Comparison of ENCODE assay signal across 8 cellular contexts in genomic region chr6:83615025-83615999, GRCh38.
DNase-seq lines count a peak whose midpoint lies in the region; ATAC-seq and TF ChIP-seq lines count a peak whose summit lies in the region.

No MANE protein-coding gene starts in this region.

- H3K36me3 Mint-ChIP-seq in endothelial cell (ENCODE audit: low read depth, unreplicated experiment): no peaks in the 10 kb centered on the region

- H3K9me3 Mint-ChIP-seq in endothelial cell (ENCODE audit: unreplicated experiment): no peaks in the 10 kb centered on the region

- H3K4me1 Mint-ChIP-seq in endothelial cell (ENCODE audit: unreplicated experiment): no peaks in the 10 kb centered on the region

- H3K36me3 ChIP-seq in OCI-LY3 (replicated peaks; ENCODE audit: low read depth, low read length): no peaks in the 10 kb centered on the region

- TF ChIP-seq CTCF in AG04450 (IDR thresholded peaks at IDR 0.05; ENCODE audit: low read depth, low read length) (peak; percentile 68), GM12875 (IDR thresholded peaks at IDR 0.05; ENCODE audit: borderline replicate concordance, insufficient read depth, low read depth, low read length) (peak; percentile 27; the same call in 1 of the 2 replicates), OCI-LY3 (IDR thresholded peaks at IDR 0.05; ENCODE audit: low read depth, low read length) (peak; percentile 87), endothelial cell (IDR thresholded peaks at IDR 0.05; ENCODE audit: unreplicated experiment) (peak; percentile 91)

- ATAC-seq in HG03442 (IDR thresholded peaks at IDR 0.05; ENCODE audit: unreplicated experiment): peak; percentile 52

- H3K27ac ChIP-seq in AG04450 (ENCODE audit: low read depth, low read length): no peak overlapping the region
- H3K27ac ChIP-seq in OCI-LY3 (ENCODE audit: low read length): no peak overlapping the region

- no peak overlapping the region for H3K9ac ChIP-seq in OCI-LY3 (ENCODE audit: low read length)

- H3K27ac Mint-ChIP-seq in endothelial cell (ENCODE audit: unreplicated experiment): no peak overlapping the region

- H3K4me3 ChIP-seq in AG04450 (ENCODE audit: low read depth, low read length) (no peak overlapping the region), GM12875 (ENCODE audit: low read depth, low read length) (no peak overlapping the region), OCI-LY3 (ENCODE audit: low read length) (no peak overlapping the region)

- no peak overlapping the region for H3K4me3 Mint-ChIP-seq in endothelial cell (ENCODE audit: unreplicated experiment)

- POLR2A ChIA-PET in AG04450 (lab: Yijun Ruan, JAX): interaction anchor here (0.6 kb wide), 1 partner anchor 608 kb away, joined by 3 read pairs; no protein-coding TSS in a partner anchor

- no peaks in the 10 kb centered on the region for H4K20me1 ChIP-seq in OCI-LY3 (ENCODE audit: insufficient read depth, low read length)

- DNase-seq in AG04450 (ENCODE audit: low read depth, low spot score) (peak; percentile 1), endothelial cell (ENCODE audit: low spot score) (peak; percentile 8), pons (ENCODE audit: low spot score) (peak; percentile 57)
- DNase-seq in stimulated activated CD4-positive, alpha-beta T cell treated with anti-CD3 and anti-CD28 coated beads, Interleukin-1b, Interleukin-23, amount 100 ng/mL, for 48 hours: no peak
- no peak for DNase-seq in activated effector memory CD4-positive, alpha-beta T cell treated with anti-CD3 and anti-CD28 coated beads, Interleukin-2, amount 50 U/mL, for 16 hours

- H3K27me3 ChIP-seq in AG04450 (ENCODE audit: control insufficient read depth, insufficient read depth, low read length): no peaks in the 10 kb centered on the region
- no peaks in the 10 kb centered on the region for H3K27me3 ChIP-seq in OCI-LY3 (ENCODE audit: low read depth, low read length)

- H3K27me3 Mint-ChIP-seq in endothelial cell (ENCODE audit: unreplicated experiment): no peaks in the 10 kb centered on the region

- no peaks in the 10 kb centered on the region for H3K79me2 ChIP-seq in OCI-LY3 (ENCODE audit: low read length)

- CTCF ChIA-PET in AG04450 (lab: Charles Lee): interaction anchor here (0.6 to 2.5 kb wide), 47 partner anchors 8 to 1710 kb away, joined by 3 to 56 read pairs (median 5); partner anchors contain the start of gene CEP162

- no peaks in the 10 kb centered on the region for H3K4me1 ChIP-seq in OCI-LY3 (ENCODE audit: low read length)

- peak overlapping the region; percentile 37; the same call in 1 of the 2 replicates for H2AFZ ChIP-seq in OCI-LY3 (ENCODE audit: low read depth, low read length)

- H3K4me2 ChIP-seq in OCI-LY3 (ENCODE audit: low read length): peak overlapping the region; percentile 15; the same call in 1 of the 2 replicates

- H3K9me3 ChIP-seq in AG04450 (ENCODE audit: control insufficient read depth, insufficient read depth, low read length) (no peaks in the 10 kb centered on the region), OCI-LY3 (ENCODE audit: insufficient read depth, low read length) (no peaks in the 10 kb centered on the region)

Comparison
In these comparisons a context has a peak if more than half of its experiments do, and no peak if none do; other contexts are left out.
1. DNase-seq: peak in AG04450 (single experiment), endothelial cell (single experiment) and pons (single experiment); none in stimulated activated CD4-positive, alpha-beta T cell treated with anti-CD3 and anti-CD28 coated beads, Interleukin-1b, Interleukin-23, amount 100 ng/mL, for 48 hours (single experiment) and activated effector memory CD4-positive, alpha-beta T cell treated with anti-CD3 and anti-CD28 coated beads, Interleukin-2, amount 50 U/mL, for 16 hours (single experiment).
2. CTCF ChIP-seq: peak in every context shown above with its lines; median percentile 91 in endothelial cell; 87 in OCI-LY3; 68 in AG04450; 27 in GM12875.